14 cellular contexts compared by ENCODE assay signal in genomic region chr14:60965402-60965801, GRCh38. TPM values are rescaled to one million over a fixed set of nuclear protein-coding genes. Genes with fewer than 3 reads are reported as not detected.
DNase-seq lines count a peak whose midpoint lies in the region; TF ChIP-seq lines count a peak whose summit lies in the region.
"Had no signal": no experiment of that assay in that cellular context is flagged by ENCODE, and none has a peak within 500 bp of the region (broad histone marks: within the 10 kb centered on the region; RNA-seq: fewer than 3 reads in every experiment).

No MANE protein-coding gene starts in this region.

- H3K4me3 Mint-ChIP-seq in activated T-cell treated with anti-CD3 and anti-CD28 coated beads, Interleukin-2, amount 50 U/mL, for 24 hours: no peak overlapping the region

- H3K9me3 ChIP-seq in SK-N-MC (ENCODE audit: low read depth, low read length): no peaks in the 10 kb centered on the region
- H3K9me3 ChIP-seq in smooth muscle cell (replicated peaks; ENCODE audit: low read depth): no peaks in the 10 kb centered on the region
- H3K9me3 ChIP-seq: pancreas had no signal

- H3K4me1 Mint-ChIP-seq in activated T-cell treated with anti-CD3 and anti-CD28 coated beads, Interleukin-2, amount 50 U/mL, for 24 hours (ENCODE audit: low read depth): peaks cover 12% of the 10 kb centered on the region

- peaks cover 4% of the 10 kb centered on the region for H3K79me2 ChIP-seq in smooth muscle cell (ENCODE audit: low read depth)

- TF ChIP-seq CTCF in smooth muscle cell (IDR thresholded peaks at IDR 0.05; ENCODE audit: borderline replicate concordance, insufficient read depth, poor library complexity, severe bottlenecking): no peak

- H4K20me1 ChIP-seq in smooth muscle cell (ENCODE audit: low read depth): peaks cover 9% of the 10 kb centered on the region

- H3K27me3 Mint-ChIP-seq in activated T-cell treated with anti-CD3 and anti-CD28 coated beads, Interleukin-2, amount 50 U/mL, for 24 hours: no peaks in the 10 kb centered on the region

- H3K9ac ChIP-seq in SK-N-MC (ENCODE audit: insufficient read length): no peak overlapping the region
- H3K9ac ChIP-seq in smooth muscle cell (ENCODE audit: low read depth): no peak overlapping the region

- H3K27me3 ChIP-seq in smooth muscle cell (ENCODE audit: low read depth): no peaks in the 10 kb centered on the region
- H3K27me3 ChIP-seq: pancreas had no signal

- no peak overlapping the region for H2AFZ ChIP-seq in smooth muscle cell (ENCODE audit: low read depth)

- H3K27ac ChIP-seq in SK-N-MC (peak overlapping the region; percentile 58), smooth muscle cell (ENCODE audit: low read depth) (peak overlapping the region; percentile 45)
- H3K27ac ChIP-seq: pancreas had no signal

- H3K4me2 ChIP-seq in smooth muscle cell: peak overlapping the region; percentile 30

- H3K27ac Mint-ChIP-seq in activated T-cell treated with anti-CD3 and anti-CD28 coated beads, Interleukin-2, amount 50 U/mL, for 24 hours: peak overlapping the region; percentile 79

- no peaks in the 10 kb centered on the region for H3K9me3 Mint-ChIP-seq in activated T-cell treated with anti-CD3 and anti-CD28 coated beads, Interleukin-2, amount 50 U/mL, for 24 hours

- H3K4me1 ChIP-seq in smooth muscle cell (ENCODE audit: low read depth): no peaks in the 10 kb centered on the region
- H3K4me1 ChIP-seq: pancreas had no signal

- H3K4me3 ChIP-seq in SK-N-MC (no peak overlapping the region), smooth muscle cell (no peak overlapping the region)
- H3K4me3 ChIP-seq: pancreas had no signal

- peaks cover 7% of the 10 kb centered on the region for H3F3A ChIP-seq in smooth muscle cell (ENCODE audit: low read depth)

- H3K36me3 Mint-ChIP-seq in activated T-cell treated with anti-CD3 and anti-CD28 coated beads, Interleukin-2, amount 50 U/mL, for 24 hours (ENCODE audit: low read depth): peaks cover 5% of the 10 kb centered on the region

- H3K36me3 ChIP-seq in SK-N-MC (ENCODE audit: insufficient read depth, low read length): no peaks in the 10 kb centered on the region
- no peaks in the 10 kb centered on the region for H3K36me3 ChIP-seq in smooth muscle cell (ENCODE audit: low read depth)
- H3K36me3 ChIP-seq: pancreas had no signal

- no peak for DNase-seq in activated T-cell treated with anti-CD3 and anti-CD28 coated beads, Interleukin-2, amount 50 U/mL, for 24 hours
- no peak for DNase-seq in activated T-cell treated with anti-CD3 and anti-CD28 coated beads for 4 hours
- no peak for DNase-seq in SK-N-MC (ENCODE audit: low read depth, low spot score)
- peak; percentile 79 for DNase-seq in fibroblast of gingiva (ENCODE audit: low read depth)
- DNase-seq in smooth muscle cell (lab: John Stamatoyannopoulos, UW; ENCODE audit: unreplicated experiment): no peak
- no peak for DNase-seq in ecto neural progenitor cell (ENCODE audit: low spot score)
- DNase-seq in central memory CD4-positive, alpha-beta T cell: no peak
- no peak for DNase-seq in NCI-H1930 (lab: John Stamatoyannopoulos, UW)
- DNase-seq: activated CD4-positive, alpha-beta T cell treated with anti-CD3 and anti-CD28 coated beads, Interleukin-2, amount 50 U/mL, for 4 hours; AML-193; left colon; NCI-H1417 treated with DMSO at 0.1 percent for 48 hours; pancreas; stimulated activated CD4-positive, alpha-beta T cell treated with anti-CD3 and anti-CD28 coated beads, Interleukin-4, amount 100 ng/mL, for 4 hours had no signal

RNA-seq across cellular contexts. Expression of gene TRMT5, which starts 15.5 kb away (rescaled TPM):
- total RNA-seq in smooth muscle cell: 6.6 and 9.1 TPM in 2 replicates
- polyA plus RNA-seq in smooth muscle cell: 4.1 and 4.5 TPM in 2 replicates

RNA-seq across cellular contexts. Expression of gene SLC38A6, which starts 15.6 kb away (rescaled TPM):
- total RNA-seq in smooth muscle cell: 11.8 and 28.7 TPM in 2 replicates
- 5.5 and 5.7 TPM in 2 replicates for polyA plus RNA-seq in smooth muscle cell
